Comparison of ENCODE assay signal across 8 cellular contexts in genomic region chr2:215171151-215171550, GRCh38. TPM values are rescaled to one million over a fixed set of nuclear protein-coding genes. Genes with fewer than 3 reads are reported as not detected.
A peak's percentile ranks its signal among the peaks of the same experiment; 100 is the strongest.
DNase-seq lines count a peak whose midpoint lies in the region; ATAC-seq, FAIRE-seq and TF ChIP-seq lines count a peak whose summit lies in the region.

No MANE protein-coding gene starts in this region.

- H3K27ac ChIP-seq in A549 (no peak overlapping the region), ascending aorta (no peak overlapping the region), skeletal muscle tissue (ENCODE audit: low read depth, low read length) (no peak overlapping the region)

- peaks cover 7% of the 10 kb centered on the region for H3K9me3 Mint-ChIP-seq in progenitor cell of endocrine pancreas (ENCODE audit: low read depth)

- H3K9ac ChIP-seq in skeletal muscle tissue (ENCODE audit: low read depth in 1 of 3, low read length in 3 of 3): no peak overlapping the region

- TF ChIP-seq RAD21 in A549 (conservative IDR thresholded peaks at IDR 0.05 in 1 of 2, IDR thresholded peaks at IDR 0.05 in 1 of 2): no peak

- H3K4me2 ChIP-seq in A549: peak overlapping the region; percentile 48

- TF ChIP-seq CTCF in A549 (IDR thresholded peaks at IDR 0.05) (no peak), ascending aorta (IDR thresholded peaks at IDR 0.05) (no peak), progenitor cell of endocrine pancreas (IDR thresholded peaks at IDR 0.05; ENCODE audit: unreplicated experiment) (no peak)

- ATAC-seq in A549 (peak in 1 of 2 experiments; percentile 46; a peak in 1 of 6 replicates), GM18873 (IDR thresholded peaks at IDR 0.05; ENCODE audit: low FRiP score, unreplicated experiment) (peak; percentile 78), HG03342 (IDR thresholded peaks at IDR 0.05; ENCODE audit: unreplicated experiment) (peak; percentile 95)

- H3K27me3 ChIP-seq in ascending aorta: no peaks in the 10 kb centered on the region
- no peaks in the 10 kb centered on the region for H3K27me3 ChIP-seq in skeletal muscle tissue (ENCODE audit: control insufficient read depth in 3 of 3, insufficient read depth in 3 of 3, low read length in 3 of 3)

- H3K4me3 ChIP-seq in A549 (no peak overlapping the region), ascending aorta (peak overlapping the region; percentile 4 to 36), skeletal muscle tissue (ENCODE audit: low read length in 3 of 3) (peak overlapping the region in 2 of 3 donors; percentile 44 to 57)

- TF ChIP-seq POLR2A in A549 (IDR thresholded peaks at IDR 0.05; ENCODE audit: low read length): no peak

- TF ChIP-seq EP300 in A549 (IDR thresholded peaks at IDR 0.05): no peak

- FAIRE-seq in A549 (lab: Jason Lieb, UNC): no peak

- peaks cover under 1% of the 10 kb centered on the region for H3K36me3 Mint-ChIP-seq in progenitor cell of endocrine pancreas (ENCODE audit: insufficient read depth)

- WGBS in A549 (ENCODE audit: missing lambda C conversion rate): 20% methylated on average over 3 of the region's 3 CpGs

- POLR2A ChIA-PET in A549 (lab: Yijun Ruan, JAX): no interaction called here

- CTCF ChIA-PET in A549 (lab: Yijun Ruan, JAX): no interaction called here

- no peaks in the 10 kb centered on the region for H3K27me3 Mint-ChIP-seq in progenitor cell of endocrine pancreas

- H3K4me3 Mint-ChIP-seq in progenitor cell of endocrine pancreas (ENCODE audit: low read depth): no peak overlapping the region

- H3K9me3 ChIP-seq in A549 (no peaks in the 10 kb centered on the region), ascending aorta (no peaks in the 10 kb centered on the region), skeletal muscle tissue (ENCODE audit: control insufficient read depth in 3 of 3, low read length in 3 of 3) (no peaks in the 10 kb centered on the region)

- intact Hi-C loops in ascending aorta (cut with DNase I): no loop called here

- H3K4me1 Mint-ChIP-seq in progenitor cell of endocrine pancreas (ENCODE audit: low read depth): no peaks in the 10 kb centered on the region

- H3K27ac Mint-ChIP-seq in progenitor cell of endocrine pancreas: no peak overlapping the region

- no peaks in the 10 kb centered on the region for H3K36me3 ChIP-seq in ascending aorta
- H3K36me3 ChIP-seq in skeletal muscle tissue (ENCODE audit: control insufficient read depth in 3 of 3, insufficient read depth in 3 of 3, low read length in 3 of 3): no peaks in the 10 kb centered on the region

- DNase-seq in A549 (ENCODE audit: low read depth in 1 of 2, low spot score in 1 of 2): no peak
- DNase-seq in ascending aorta (ENCODE audit: low spot score in 2 of 2): no peak
- no peak for DNase-seq in progenitor cell of endocrine pancreas (ENCODE audit: low spot score, unreplicated experiment)
- no peak for DNase-seq in NCI-H2171 treated with DMSO at 0.1 percent for 48 hours (lab: John Stamatoyannopoulos, UW)
- no peak for DNase-seq in stimulated activated CD4-positive, alpha-beta T cell treated with anti-CD3 and anti-CD28 coated beads, Interleukin-12 subunit alpha, Interleukin-12 subunit beta, amount 100 ng/mL, for 4 hours

- H3K4me1 ChIP-seq in A549 (no peaks in the 10 kb centered on the region), ascending aorta (peaks cover 0 to 2% of the 10 kb centered on the region in 2 donors), skeletal muscle tissue (ENCODE audit: control insufficient read depth in 3 of 3, insufficient read depth in 3 of 3, low read length in 3 of 3) (no peaks in the 10 kb centered on the region)

TF ChIP-seq in A549, 52 proteins besides CTCF, POLR2A, EP300 and RAD21:
- no peak for TF ChIP-seq ATOH8 (CRISPR knock-in tag; IDR thresholded peaks at IDR 0.05; ENCODE audit: low read depth)
- TF ChIP-seq JUNB (IDR thresholded peaks at IDR 0.05): no peak
- TF ChIP-seq NFE2L2 (conservative IDR thresholded peaks at IDR 0.05; ENCODE audit: low read length): no peak
- no peak for TF ChIP-seq ESRRA (IDR thresholded peaks at IDR 0.05; ENCODE audit: borderline replicate concordance, low read length)

RNA-seq across cellular contexts. Expression of gene ABCA12, which starts 32.7 kb away (rescaled TPM):
- polyA plus RNA-seq in A549 (2011; rRNA removed): 1.1 TPM in 2 replicates
- 0.03 and 0.04 TPM in 2 replicates for polyA plus RNA-seq in A549 (2012; cell fraction: cytosol; rRNA removed)
- 0.04 and 0.22 TPM in 2 replicates for polyA plus RNA-seq in A549 (2012; cell fraction: nucleus; rRNA removed)
- 0.32 to 0.51 TPM (median 0.38 TPM) in 3 replicates for polyA plus RNA-seq in A549 (2017; fragmentation: RNase III; extraction: RNeasy Plus Mini Kit Qiagen cat#74134 plus additional on column Dnase treatment)
- polyA minus RNA-seq in A549 (2011; rRNA and poly(A)+ RNA removed): 1.6 and 1.7 TPM in 2 replicates
- total RNA-seq in ascending aorta: not detected
- not detected for total RNA-seq in skeletal muscle tissue
- 0.19 and 0.29 TPM in 2 replicates for total RNA-seq in progenitor cell of endocrine pancreas
